Comparison of ENCODE assay signal across 15 cellular contexts in the genomic region with DNA sequence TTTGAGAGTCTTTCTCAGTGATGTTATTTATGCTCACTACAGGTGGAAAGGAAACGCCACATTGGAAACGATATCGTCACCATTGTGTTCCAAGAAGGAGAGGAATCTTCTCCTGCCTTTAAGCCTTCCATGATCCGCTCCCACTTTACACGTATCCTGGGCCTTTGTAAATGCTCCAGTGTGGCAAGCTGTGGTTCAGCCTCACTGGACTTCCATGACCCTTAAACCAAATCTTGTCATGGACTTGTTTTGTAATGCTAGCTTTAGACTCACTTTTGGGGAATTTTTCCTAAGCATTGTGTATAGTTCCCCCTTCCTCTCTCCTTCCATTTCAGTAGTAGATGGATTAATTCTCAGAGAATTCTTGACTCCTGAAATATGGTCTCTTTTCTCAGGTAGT.
DNase-seq lines count a peak whose midpoint lies in the region; ATAC-seq, FAIRE-seq and TF ChIP-seq lines count a peak whose summit lies in the region.
"Had no signal": no experiment of that assay in that cellular context is flagged by ENCODE, and none has a peak within 500 bp of the region (broad histone marks: within the 10 kb centered on the region; RNA-seq: fewer than 3 reads in every experiment).

No MANE protein-coding gene starts in this region.

- ATAC-seq in A549: no peak
- peak in 3 of 4 donors; percentile 20 to 27 (median 24) for ATAC-seq in psoas muscle
- ATAC-seq: K562 had no signal

- DNase-seq in A549 (ENCODE audit: low read depth in 1 of 2, low spot score in 1 of 2): no peak
- no peak for DNase-seq in RWPE1 (ENCODE audit: low spot score)
- DNase-seq in fibroblast of gingiva (ENCODE audit: low read depth): peak; percentile 75
- DNase-seq in psoas muscle: no peak
- DNase-seq in SIG-M5 treated with dmso at 0.1 percent for 504 hours (lab: John Stamatoyannopoulos, UW; ENCODE audit: unreplicated experiment): no peak
- no peak for DNase-seq in activated CD4-positive, alpha-beta memory T cell treated with anti-CD3 and anti-CD28 coated beads, Interleukin-2, amount 10 ng/mL, durations not matched to agents 7 days and 5 days
- DNase-seq in KBM-7: no peak
- DNase-seq in 8988T: no peak
- DNase-seq: activated naive CD4-positive, alpha-beta T cell; DMS79; effector memory CD4-positive, alpha-beta T cell; NCI-H2081; OCI-M1; T-helper 9 cell had no signal

- no peaks in the 10 kb centered on the region for H3K36me3 ChIP-seq in psoas muscle (ENCODE audit: insufficient read depth in 1 of 2, low read depth in 1 of 2)

- TF ChIP-seq EP300 in A549 (IDR thresholded peaks at IDR 0.05): no peak

- no peaks in the 10 kb centered on the region for H3K9me3 Mint-ChIP-seq in activated CD4-positive, alpha-beta memory T cell treated with anti-CD3 and anti-CD28 coated beads, Interleukin-2, amount 10 ng/mL, durations not matched to agents 7 days and 5 days

- H3K27ac ChIP-seq in A549 (peak overlapping the region; percentile 76 to 84), RWPE1 (peak overlapping the region; percentile 89), psoas muscle (peak overlapping the region; percentile 78)

- H3K4me1 Mint-ChIP-seq in activated CD4-positive, alpha-beta memory T cell treated with anti-CD3 and anti-CD28 coated beads, Interleukin-2, amount 10 ng/mL, durations not matched to agents 7 days and 5 days: no peaks in the 10 kb centered on the region

- 93% methylated on average over 5 of the region's 5 CpGs for WGBS in A549 (ENCODE audit: missing lambda C conversion rate)
- 46 to 57% (median 49%) methylated on average over 5 of the region's 5 CpGs for WGBS in psoas muscle, 3 donors

- no peak for TF ChIP-seq POLR2A in A549 (IDR thresholded peaks at IDR 0.05; ENCODE audit: low read length)

- no peak overlapping the region for H3K27ac Mint-ChIP-seq in activated CD4-positive, alpha-beta memory T cell treated with anti-CD3 and anti-CD28 coated beads, Interleukin-2, amount 10 ng/mL, durations not matched to agents 7 days and 5 days

- intact Hi-C loops in psoas muscle (cut with DNase I): no loop called here

- H3K27me3 Mint-ChIP-seq in activated CD4-positive, alpha-beta memory T cell treated with anti-CD3 and anti-CD28 coated beads, Interleukin-2, amount 10 ng/mL, durations not matched to agents 7 days and 5 days: peaks cover 2% of the 10 kb centered on the region

- no peak overlapping the region for H3K4me3 Mint-ChIP-seq in activated CD4-positive, alpha-beta memory T cell treated with anti-CD3 and anti-CD28 coated beads, Interleukin-2, amount 10 ng/mL, durations not matched to agents 7 days and 5 days

- H3K4me3 ChIP-seq in A549 (no peak overlapping the region; the same call in 2 of the 3 replicates), psoas muscle (peak overlapping the region; percentile 3)
- H3K4me3 ChIP-seq: K562 had no signal

- TF ChIP-seq CTCF in A549 (IDR thresholded peaks at IDR 0.05) (no peak), RWPE1 (conservative IDR thresholded peaks at IDR 0.05; ENCODE audit: low read depth) (no peak), psoas muscle (IDR thresholded peaks at IDR 0.05) (no peak)

- CTCF ChIA-PET in A549 (lab: Yijun Ruan, JAX) (interaction anchor here (1.4 to 4.0 kb wide), 2 partner anchors 28 to 61 kb away, joined by 3 to 12 read pairs; partner anchors contain the start of gene SLC2A8), RWPE1 (lab: Yijun Ruan, JAX) (interaction anchor here (0.7 to 1.4 kb wide), 3 partner anchors 8 to 12 kb away, joined by 3 to 4 read pairs (median 4); no protein-coding TSS in a partner anchor)
- CTCF ChIA-PET in activated CD4-positive, alpha-beta memory T cell treated with anti-CD3 and anti-CD28 coated beads, Interleukin-2, amount 10 ng/mL, durations not matched to agents 7 days and 5 days (lab: Charles Lee): no interaction called here

- H3K27me3 ChIP-seq in psoas muscle (ENCODE audit: insufficient read depth in 3 of 3, low read length in 2 of 3): no peaks in the 10 kb centered on the region

- H3K9me3 ChIP-seq in A549 (no peaks in the 10 kb centered on the region), psoas muscle (no peaks in the 10 kb centered on the region)

- TF ChIP-seq RAD21 in A549 (conservative IDR thresholded peaks at IDR 0.05 in 1 of 2, IDR thresholded peaks at IDR 0.05 in 1 of 2): no peak

- POLR2A ChIA-PET in A549 (lab: Yijun Ruan, JAX) (no interaction called here), RWPE1 (lab: Yijun Ruan, JAX; ENCODE audit: low non-redundant PET) (no interaction called here)
- POLR2A ChIA-PET in activated CD4-positive, alpha-beta memory T cell treated with anti-CD3 and anti-CD28 coated beads, Interleukin-2, amount 10 ng/mL, durations not matched to agents 7 days and 5 days (lab: Charles Lee): no interaction called here

- H3K4me2 ChIP-seq in A549: peak overlapping the region; percentile 77

- H3K36me3 Mint-ChIP-seq in activated CD4-positive, alpha-beta memory T cell treated with anti-CD3 and anti-CD28 coated beads, Interleukin-2, amount 10 ng/mL, durations not matched to agents 7 days and 5 days (ENCODE audit: low read depth): no peaks in the 10 kb centered on the region

- FAIRE-seq in A549 (lab: Jason Lieb, UNC): no peak
- FAIRE-seq: K562 had no signal

- in situ Hi-C loops in KBM-7 (cut with MboI; ENCODE audit: low pct_unique_long_range_greater_than_20kb, low sequenced_read_pairs): no loop called here

- peaks cover 34% of the 10 kb centered on the region for H3K4me1 ChIP-seq in A549
- H3K4me1 ChIP-seq in psoas muscle: peaks cover 48% of the 10 kb centered on the region

TF ChIP-seq in A549, 52 proteins besides CTCF, POLR2A, EP300 and RAD21:
- TF ChIP-seq, protein P1, sequence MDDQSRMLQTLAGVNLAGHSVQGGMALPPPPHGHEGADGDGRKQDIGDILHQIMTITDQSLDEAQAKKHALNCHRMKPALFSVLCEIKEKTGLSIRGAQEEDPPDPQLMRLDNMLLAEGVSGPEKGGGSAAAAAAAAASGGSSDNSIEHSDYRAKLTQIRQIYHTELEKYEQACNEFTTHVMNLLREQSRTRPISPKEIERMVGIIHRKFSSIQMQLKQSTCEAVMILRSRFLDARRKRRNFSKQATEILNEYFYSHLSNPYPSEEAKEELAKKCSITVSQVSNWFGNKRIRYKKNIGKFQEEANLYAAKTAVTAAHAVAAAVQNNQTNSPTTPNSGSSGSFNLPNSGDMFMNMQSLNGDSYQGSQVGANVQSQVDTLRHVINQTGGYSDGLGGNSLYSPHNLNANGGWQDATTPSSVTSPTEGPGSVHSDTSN (IDR thresholded peaks at IDR 0.05): no peak
- no peak for TF ChIP-seq ELK1 (IDR thresholded peaks at IDR 0.05; ENCODE audit: low read depth, low read length)
- TF ChIP-seq MAZ (IDR thresholded peaks at IDR 0.05; ENCODE audit: borderline replicate concordance, low read depth, low read length): no peak
- TF ChIP-seq, protein P2, sequence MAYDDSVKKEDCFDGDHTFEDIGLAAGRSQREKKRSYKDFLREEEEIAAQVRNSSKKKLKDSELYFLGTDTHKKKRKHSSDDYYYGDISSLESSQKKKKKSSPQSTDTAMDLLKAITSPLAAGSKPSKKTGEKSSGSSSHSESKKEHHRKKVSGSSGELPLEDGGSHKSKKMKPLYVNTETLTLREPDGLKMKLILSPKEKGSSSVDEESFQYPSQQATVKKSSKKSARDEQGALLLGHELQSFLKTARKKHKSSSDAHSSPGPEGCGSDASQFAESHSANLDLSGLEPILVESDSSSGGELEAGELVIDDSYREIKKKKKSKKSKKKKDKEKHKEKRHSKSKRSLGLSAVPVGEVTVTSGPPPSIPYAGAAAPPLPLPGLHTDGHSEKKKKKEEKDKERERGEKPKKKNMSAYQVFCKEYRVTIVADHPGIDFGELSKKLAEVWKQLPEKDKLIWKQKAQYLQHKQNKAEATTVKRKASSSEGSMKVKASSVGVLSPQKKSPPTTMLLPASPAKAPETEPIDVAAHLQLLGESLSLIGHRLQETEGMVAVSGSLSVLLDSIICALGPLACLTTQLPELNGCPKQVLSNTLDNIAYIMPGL (CRISPR knock-in tag; IDR thresholded peaks at IDR 0.05; ENCODE audit: borderline replicate concordance): no peak
- no peak for TF ChIP-seq KDM5A (IDR thresholded peaks at IDR 0.05)

Comparison
In these comparisons a context has a peak if more than half of its experiments do, and no peak if none do; other contexts are left out.
1. ATAC-seq: peak in psoas muscle (3 of 4); none in A549 (0 of 2).
2. Peak in every context shown above with its lines, with median percentiles within 50 percentile points of each other: H3K27ac ChIP-seq.